1 cellular context compared by ENCODE assay signal in the genomic region with DNA sequence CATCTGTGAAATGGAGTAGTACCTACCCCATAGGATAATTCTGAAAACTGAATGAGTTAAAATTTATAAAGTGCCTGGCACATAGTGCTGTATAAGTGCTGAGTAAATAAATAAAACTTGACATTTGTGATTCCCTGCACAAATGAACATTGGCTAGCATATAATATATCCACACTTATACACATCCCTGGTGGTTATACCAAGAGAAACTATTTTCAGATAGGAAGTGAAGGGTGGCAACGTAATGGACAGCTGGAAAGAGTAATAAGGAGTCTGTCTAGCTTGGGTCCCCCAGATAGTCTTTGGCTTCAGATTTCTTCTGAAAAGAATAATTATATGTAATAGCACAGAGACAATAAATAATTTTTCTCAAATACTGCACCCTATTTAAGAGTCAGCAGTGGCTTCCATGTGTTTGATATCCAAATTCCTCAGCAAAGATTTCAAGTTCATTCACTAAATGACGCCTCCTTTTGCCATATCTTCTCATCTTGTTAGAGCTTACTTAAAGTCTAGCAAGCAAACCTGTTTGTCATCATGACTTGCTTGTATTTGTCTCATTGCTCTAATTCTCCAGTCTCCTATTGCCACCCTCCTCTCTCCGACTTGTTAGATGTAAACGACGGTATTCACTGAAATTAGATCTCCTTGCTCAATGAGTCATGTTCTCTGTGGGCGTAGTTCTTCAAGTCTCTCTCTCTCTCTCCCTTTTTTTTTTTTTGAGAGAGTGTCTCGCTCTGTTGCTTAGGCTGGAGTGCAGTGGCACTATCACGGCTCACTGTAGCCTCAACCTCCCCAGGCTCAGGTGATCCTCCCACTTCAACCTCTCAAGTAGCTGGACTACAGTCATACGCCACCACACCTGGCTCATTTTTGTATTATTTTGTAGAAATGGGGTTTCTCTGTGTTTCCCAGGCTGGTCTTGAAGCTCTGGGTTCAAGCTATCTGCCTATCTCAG.
TF ChIP-seq lines count a peak whose summit lies in the region.

No MANE protein-coding gene starts in this region.

TF ChIP-seq in IMR-90, 13 proteins besides CTCF, POLR2A, EP300 and RAD21:
- TF ChIP-seq NFE2L2 (IDR thresholded peaks at IDR 0.05; ENCODE audit: low read depth, low read length) (peak; percentile 84), MAFK (IDR thresholded peaks at IDR 0.05; ENCODE audit: low read depth, low read length) (no peak), RCOR1 (IDR thresholded peaks at IDR 0.05; ENCODE audit: insufficient replicate concordance, low read length) (no peak), BHLHE40 (IDR thresholded peaks at IDR 0.05; ENCODE audit: low read depth, low read length) (0 out of 2 replicates have a peak, but pooled peaks have one; percentile 20), MAZ (IDR thresholded peaks at IDR 0.05; ENCODE audit: borderline replicate concordance, low read depth, low read length) (no peak), FOS (IDR thresholded peaks at IDR 0.05; ENCODE audit: low read depth, low read length) (peak; percentile 85), RFX5 (IDR thresholded peaks at IDR 0.05; ENCODE audit: low read depth, low read length) (no peak), ELK1 (IDR thresholded peaks at IDR 0.05; ENCODE audit: borderline replicate concordance, low read depth, low read length) (no peak), CHD1 (IDR thresholded peaks at IDR 0.05; ENCODE audit: low read depth, low read length) (no peak), MXI1 (IDR thresholded peaks at IDR 0.05; ENCODE audit: borderline replicate concordance, low read depth, low read length) (no peak), CEBPB (IDR thresholded peaks at IDR 0.05; ENCODE audit: low read depth, low read length) (0 out of 2 replicates have a peak, but pooled peaks have one; percentile 43), SMC3 (IDR thresholded peaks at IDR 0.05; ENCODE audit: low read depth, low read length) (no peak)
- TF ChIP-seq, protein P1, sequence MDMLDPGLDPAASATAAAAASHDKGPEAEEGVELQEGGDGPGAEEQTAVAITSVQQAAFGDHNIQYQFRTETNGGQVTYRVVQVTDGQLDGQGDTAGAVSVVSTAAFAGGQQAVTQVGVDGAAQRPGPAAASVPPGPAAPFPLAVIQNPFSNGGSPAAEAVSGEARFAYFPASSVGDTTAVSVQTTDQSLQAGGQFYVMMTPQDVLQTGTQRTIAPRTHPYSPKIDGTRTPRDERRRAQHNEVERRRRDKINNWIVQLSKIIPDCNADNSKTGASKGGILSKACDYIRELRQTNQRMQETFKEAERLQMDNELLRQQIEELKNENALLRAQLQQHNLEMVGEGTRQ (IDR thresholded peaks at IDR 0.05; ENCODE audit: low read depth, low read length) = no peak
